8 cellular contexts compared by ENCODE assay signal in genomic region chr6:123427008-123427407, GRCh38.
"Had no signal": no experiment of that assay in that cellular context is flagged by ENCODE, and none has a peak within 500 bp of the region (broad histone marks: within the 10 kb centered on the region; RNA-seq: fewer than 3 reads in every experiment).

No MANE protein-coding gene starts in this region.

- FAIRE-seq: G401.6, GM12878, GM12891, GM12892, GM18507, GM19239 had no signal

- DNase-seq: GDM1, GF-D8 had no signal

- ATAC-seq: GM12878 had no signal

- H3K4me3 ChIP-seq: GM12878 had no signal
